1 cellular context compared by ENCODE assay signal in genomic region chr2:217884985-217885384, GRCh38.
TF ChIP-seq lines count a peak whose summit lies in the region.

No MANE protein-coding gene starts in this region.

TF ChIP-seq in HepG2, 621 proteins besides CTCF, POLR2A, EP300 and RAD21 (continued from another document):
- peak; percentile 27; the same call in 1 of the 2 replicates for TF ChIP-seq ZNF687 (CRISPR knock-in tag; IDR thresholded peaks at IDR 0.05)
